ENCODE assay signal across 17 cellular contexts in the genomic region with DNA sequence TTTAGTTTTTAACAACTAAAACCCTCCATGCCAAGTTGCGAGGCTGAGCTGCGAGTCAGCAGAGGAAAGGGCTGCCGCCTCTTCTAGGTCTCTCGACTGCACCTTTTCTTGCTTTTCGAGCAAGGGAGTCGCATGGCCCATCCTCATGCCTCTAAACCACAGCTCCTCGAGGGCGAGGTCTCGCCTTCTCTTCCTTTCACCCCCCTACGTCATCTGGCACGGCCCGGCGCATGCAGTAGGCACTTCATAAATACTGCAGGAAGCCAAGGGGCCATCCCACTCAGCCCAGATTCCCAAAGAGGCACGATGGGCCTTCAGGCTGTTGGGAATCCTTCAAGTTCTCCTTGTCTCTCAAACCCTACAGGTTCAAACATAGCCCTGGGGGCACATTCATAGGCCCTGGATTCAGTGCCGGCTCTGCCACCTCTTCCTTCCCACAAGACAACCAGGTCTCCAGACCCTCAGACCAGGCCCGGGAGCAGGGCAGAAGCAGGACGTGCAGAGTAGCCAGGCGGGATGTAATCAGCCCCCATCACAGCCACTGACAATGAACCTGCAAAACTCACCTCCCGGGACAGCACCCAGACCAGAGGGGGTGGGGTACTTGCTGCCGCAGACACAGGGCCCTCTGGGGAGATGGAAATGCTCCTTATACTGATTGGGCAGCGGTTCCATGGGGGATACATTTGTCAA.
"Had no signal": no experiment of that assay in that cellular context is flagged by ENCODE, and none has a peak within 500 bp of the region (broad histone marks: within the 10 kb centered on the region; RNA-seq: fewer than 3 reads in every experiment).

No MANE protein-coding gene starts in this region.

- H3K4me3 Mint-ChIP-seq: activated CD4-positive, alpha-beta T cell treated with anti-CD3 and anti-CD28 coated beads, Interleukin-2, amount 10 ng/mL, durations not matched to agents 7 days and 5 days; activated naive CD4-positive, alpha-beta T cell treated with anti-CD3 and anti-CD28 coated beads, Interleukin-2, amount 50 U/mL, for 24 hours; effector memory CD8-positive, alpha-beta T cell; naive thymus-derived CD8-positive, alpha-beta T cell; T-helper 17 cell had no signal

- H3K9me3 ChIP-seq: mucosa of descending colon, psoas muscle, thoracic aorta, uterus had no signal

- ATAC-seq: effector memory CD8-positive, alpha-beta T cell; left cardiac atrium; mucosa of descending colon; naive thymus-derived CD8-positive, alpha-beta T cell; psoas muscle; stimulated activated naive CD8-positive, alpha-beta T cell treated with anti-CD3 and anti-CD28 coated beads, Interleukin-15, Interleukin-2, amounts not matched to agents 100 U/mL and 50 U/mL, for 24 hours; T-helper 17 cell had no signal

- H3K36me3 Mint-ChIP-seq: naive thymus-derived CD8-positive, alpha-beta T cell had no signal

- H3K27ac Mint-ChIP-seq: activated CD4-positive, alpha-beta T cell treated with anti-CD3 and anti-CD28 coated beads, Interleukin-2, amount 10 ng/mL, durations not matched to agents 7 days and 5 days; activated naive CD4-positive, alpha-beta T cell treated with anti-CD3 and anti-CD28 coated beads, Interleukin-2, amount 50 U/mL, for 24 hours; T-helper 17 cell had no signal

- H3K27ac ChIP-seq: psoas muscle had no signal

- H3K27me3 Mint-ChIP-seq: activated CD4-positive, alpha-beta T cell treated with anti-CD3 and anti-CD28 coated beads, Interleukin-2, amount 10 ng/mL, durations not matched to agents 7 days and 5 days; activated naive CD4-positive, alpha-beta T cell treated with anti-CD3 and anti-CD28 coated beads, Interleukin-2, amount 50 U/mL, for 24 hours; effector memory CD8-positive, alpha-beta T cell; naive thymus-derived CD8-positive, alpha-beta T cell; T-helper 17 cell had no signal

- H3K4me3 ChIP-seq: mucosa of descending colon, psoas muscle, thoracic aorta, uterus had no signal

- DNase-seq: activated CD4-positive, alpha-beta T cell treated with anti-CD3 and anti-CD28 coated beads, Interleukin-2, amount 10 ng/mL, durations not matched to agents 7 days and 5 days; activated CD4-positive, CD25-positive, alpha-beta regulatory T cell; activated effector memory CD4-positive, alpha-beta T cell treated with Interleukin-2 at 50 U/mL for 16 hours; activated T-cell treated with anti-CD3 and anti-CD28 coated beads, Interleukin-2, amount 50 U/mL, for 1 hour; central memory CD4-positive, alpha-beta T cell; effector memory CD8-positive, alpha-beta T cell; left cardiac atrium; mucosa of descending colon; naive thymus-derived CD8-positive, alpha-beta T cell; psoas muscle; stimulated activated CD4-positive, alpha-beta T cell treated with anti-CD3 and anti-CD28 coated beads, Interleukin-2, amount 100 ng/mL, for 48 hours; stimulated activated CD8-positive, alpha-beta memory T cell treated with anti-CD3 and anti-CD28 coated beads, Interleukin-4, amount 100 ng/mL, for 48 hours; stimulated activated naive CD8-positive, alpha-beta T cell treated with anti-CD3 and anti-CD28 coated beads, Interleukin-15, Interleukin-2, amounts not matched to agents 100 U/mL and 50 U/mL, for 24 hours; T-helper 17 cell; uterus had no signal

- H3K27me3 ChIP-seq: uterus had no signal

- H3K36me3 ChIP-seq: thoracic aorta, uterus had no signal

- H3K4me1 ChIP-seq: uterus had no signal

- H3K9me3 Mint-ChIP-seq: activated CD4-positive, alpha-beta T cell treated with anti-CD3 and anti-CD28 coated beads, Interleukin-2, amount 10 ng/mL, durations not matched to agents 7 days and 5 days; activated naive CD4-positive, alpha-beta T cell treated with anti-CD3 and anti-CD28 coated beads, Interleukin-2, amount 50 U/mL, for 24 hours; effector memory CD8-positive, alpha-beta T cell; naive thymus-derived CD8-positive, alpha-beta T cell had no signal
